8 cellular contexts compared by ENCODE assay signal in the genomic region with DNA sequence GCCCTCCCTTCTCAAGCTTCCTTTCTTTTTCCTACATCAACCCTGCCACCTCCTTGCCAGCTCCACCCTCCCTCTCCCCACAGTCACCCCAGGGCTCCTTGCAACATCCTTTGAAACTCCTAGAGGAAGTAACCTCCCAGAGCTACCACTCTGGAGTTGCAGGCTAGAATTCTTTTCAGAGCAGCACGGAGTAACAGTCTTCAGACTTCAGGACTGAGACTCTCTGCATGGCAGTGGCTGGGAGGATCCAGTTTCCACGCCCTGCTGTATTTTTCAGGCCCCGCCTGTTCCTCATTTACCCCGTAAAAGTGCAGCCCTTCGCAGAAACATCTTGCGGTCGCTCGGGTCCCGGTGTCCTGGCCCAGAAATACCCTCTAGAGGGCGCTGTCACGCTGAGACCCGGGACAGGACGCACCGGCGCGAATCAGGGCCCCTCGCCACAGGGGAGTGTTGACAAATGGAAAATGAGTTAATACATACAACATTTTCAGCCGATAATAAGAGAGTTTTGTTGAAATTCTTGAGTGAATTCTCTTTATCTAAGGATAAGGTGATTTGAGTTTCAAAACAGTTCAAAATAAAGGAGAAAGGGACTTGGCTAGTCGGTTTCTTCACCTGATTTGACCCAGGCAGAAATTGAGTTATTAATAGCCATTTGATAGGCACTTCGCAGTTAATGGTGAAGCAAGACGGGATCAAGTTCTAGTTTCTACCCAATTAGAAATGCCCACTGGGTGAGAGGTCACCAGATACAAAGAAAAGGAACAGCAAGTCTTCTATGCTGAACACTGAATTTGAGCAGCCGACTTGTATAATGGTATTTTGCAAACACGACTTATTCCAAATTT. TPM values are rescaled to one million over a fixed set of nuclear protein-coding genes. Genes with fewer than 3 reads are reported as not detected.
A peak's percentile ranks its signal among the peaks of the same experiment; 100 is the strongest.
DNase-seq lines count a peak whose midpoint lies in the region; ATAC-seq and TF ChIP-seq lines count a peak whose summit lies in the region.

No MANE protein-coding gene starts in this region.

- ATAC-seq in GM21423 (IDR thresholded peaks at IDR 0.05; ENCODE audit: unreplicated experiment) (peak; percentile 87), foreskin keratinocyte (peak; percentile 84), omental fat pad (ENCODE audit: low FRiP score) (peak; percentile 94)

- H3K27ac ChIP-seq in SJCRH30 = no peak overlapping the region
- H3K27ac ChIP-seq in foreskin keratinocyte = no peak overlapping the region

- no peaks in the 10 kb centered on the region for H3K9me3 ChIP-seq in SJCRH30 (replicated peaks)

- peak overlapping the region; percentile 20 for H3K4me3 ChIP-seq in SJCRH30

- H3K27me3 ChIP-seq in SJCRH30 = no peaks in the 10 kb centered on the region
- peaks cover 16% of the 10 kb centered on the region for H3K27me3 ChIP-seq in foreskin keratinocyte

- H3K4me1 ChIP-seq in SJCRH30 (peaks cover 4% of the 10 kb centered on the region), foreskin keratinocyte (no peaks in the 10 kb centered on the region)

- no peaks in the 10 kb centered on the region for H3K36me3 ChIP-seq in SJCRH30

- DNase-seq in COLO829 (ENCODE audit: low spot score) (peak; percentile 90), HuH-7 (ENCODE audit: low spot score) (peak; percentile 80), SJCRH30 (peak; percentile 83 to 91), activated gamma-delta T cell treated with Interleukin-2 at 50 U/mL for 16 hours (peak; percentile 76), foreskin keratinocyte (peak in 1 of 2 donors; percentile 54), omental fat pad (ENCODE audit: low spot score) (peak; percentile 85), superior temporal gyrus (ENCODE audit: extremely low spot score) (peak; percentile 80)

- TF ChIP-seq CTCF in foreskin keratinocyte (conservative IDR thresholded peaks at IDR 0.05) (peak; percentile 92), omental fat pad (IDR thresholded peaks at IDR 0.05) (peak in 1 of 3 donors; percentile 22)

RNA-seq across cellular contexts. Expression of gene NTSR2, which starts 18.5 kb away (rescaled TPM):
- not detected in 2 replicates for total RNA-seq in SJCRH30 (2014; rRNA removed; shearing (Covaris generic))
- not detected in 2 replicates for total RNA-seq in foreskin keratinocyte
- polyA plus RNA-seq in foreskin keratinocyte = not detected in 2 replicates
- total RNA-seq in omental fat pad = 1 to 10 TPM in 1 of 4 donors, under 1 TPM in 1, not detected in 2; 0.28 to 1.6 TPM

RNA-seq across cellular contexts. Expression of gene LPIN1, which starts 58.0 kb away (rescaled TPM):
- total RNA-seq in SJCRH30 (2014; rRNA removed; shearing (Covaris generic)) = 31.0 and 37.0 TPM in 2 replicates
- 76.8 and 92.5 TPM in 2 replicates for total RNA-seq in foreskin keratinocyte
- 22.6 and 23.2 TPM in 2 replicates for polyA plus RNA-seq in foreskin keratinocyte
- 100 to 1,000 TPM in 1 of 4 donors, 10 to 100 TPM in 3; 72.8 to 104 (median 89.1) TPM for total RNA-seq in omental fat pad
